In genomic region chr20:49446808-49447207, GRCh38 we compare ENCODE assay signal across 8 cellular contexts. TPM values are rescaled to one million over a fixed set of nuclear protein-coding genes. Genes with fewer than 3 reads are reported as not detected.
A peak's percentile ranks its signal among the peaks of the same experiment; 100 is the strongest.
DNase-seq lines count a peak whose midpoint lies in the region; ATAC-seq and TF ChIP-seq lines count a peak whose summit lies in the region.
"Had no signal": no experiment of that assay in that cellular context is flagged by ENCODE, and none has a peak within 500 bp of the region (broad histone marks: within the 10 kb centered on the region; RNA-seq: fewer than 3 reads in every experiment).

No MANE protein-coding gene starts in this region.

- CTCF ChIA-PET in WTC11 (lab: Charles Lee): interaction anchor here (0.6 to 4.0 kb wide), 8 partner anchors 30 to 136 kb away, joined by 3 to 31 read pairs (median 4); partner anchors contain the start of gene KCNB1
- CTCF ChIA-PET in Calu3 (lab: Charles Lee): interaction anchor here (0.5 kb wide), 2 partner anchors 190 to 274 kb away, joined by 3 read pairs; no protein-coding TSS in a partner anchor

- BruUV-seq in Calu3 (replicated peaks; lab: Mats Ljungman, UMichigan): no TSS peak

- H3K27me3 Mint-ChIP-seq in WTC11 (ENCODE audit: low read depth) (no peaks in the 10 kb centered on the region), Calu3 (ENCODE audit: unreplicated experiment) (peaks cover 80% of the 10 kb centered on the region)

- H3K4me1 Mint-ChIP-seq in WTC11 (peaks cover 57% of the 10 kb centered on the region), Calu3 (ENCODE audit: low read depth, unreplicated experiment) (peaks cover 8% of the 10 kb centered on the region)

- no peaks in the 10 kb centered on the region for H3K27me3 ChIP-seq in upper lobe of left lung

- H3K4me3 Mint-ChIP-seq in WTC11 (no peak overlapping the region), Calu3 (ENCODE audit: low read depth, unreplicated experiment) (no peak overlapping the region)

- H3K27ac Mint-ChIP-seq in WTC11 (no peak overlapping the region), Calu3 (ENCODE audit: unreplicated experiment) (no peak overlapping the region)

- no peaks in the 10 kb centered on the region for H3K9me3 ChIP-seq in upper lobe of left lung

- ATAC-seq in WTC11 (peak; percentile 55), upper lobe of left lung (ENCODE audit: low FRiP score in 2 of 2) (peak; percentile 67 to 77)

- no peak overlapping the region for H3K4me3 ChIP-seq in fibroblast of the aortic adventitia (ENCODE audit: low read depth, low read length)
- H3K4me3 ChIP-seq in upper lobe of left lung: no peak overlapping the region

- H3K36me3 Mint-ChIP-seq in WTC11 (no peaks in the 10 kb centered on the region), Calu3 (ENCODE audit: insufficient read depth, unreplicated experiment) (no peaks in the 10 kb centered on the region)

- TF ChIP-seq CTCF in WTC11 (IDR thresholded peaks at IDR 0.05): no peak
- TF ChIP-seq CTCF in fibroblast of the aortic adventitia (IDR thresholded peaks at IDR 0.05; ENCODE audit: insufficient read depth, low read length): peak; percentile 30
- TF ChIP-seq CTCF in upper lobe of left lung (IDR thresholded peaks at IDR 0.05): no peak
- TF ChIP-seq CTCF in Calu3 (IDR thresholded peaks at IDR 0.05; ENCODE audit: unreplicated experiment): no peak

- H3K27ac ChIP-seq in upper lobe of left lung: peak overlapping the region in 1 of 4 donors; percentile 42

- WGBS in upper lobe of left lung, 2 donors: 38 to 51% methylated on average over 4 to 5 of the region's 5 CpGs

- intact Hi-C loops in Calu3 (cut with micrococcal nuclease; ENCODE audit: unreplicated experiment): no loop called here

- TF ChIP-seq POLR2A in upper lobe of left lung (IDR thresholded peaks at IDR 0.05): no peak

- POLR2A ChIA-PET in WTC11 (lab: Charles Lee): no interaction called here

- peak; percentile 74 for DNase-seq in WTC11 (ENCODE audit: low spot score)
- DNase-seq in fibroblast of the aortic adventitia (ENCODE audit: low read depth): peak; percentile 86
- DNase-seq in mucosa of gallbladder (ENCODE audit: low spot score): peak; percentile 77
- peak in 1 of 2 donors; percentile 23 for DNase-seq in upper lobe of left lung
- no peak for DNase-seq in NCI-H1105 (lab: John Stamatoyannopoulos, UW)
- no peak for DNase-seq in stimulated activated CD4-positive, alpha-beta T cell treated with anti-CD3 and anti-CD28 coated beads, Interleukin-15, amount 100 ng/mL, for 24 hours
- DNase-seq in Calu3: no peak
- DNase-seq: activated CD8-positive, alpha-beta memory T cell treated with anti-CD3 and anti-CD28 coated beads, Interleukin-2, amount 50 U/mL, for 4 hours had no signal

- H3K4me1 ChIP-seq in upper lobe of left lung: peaks cover 0 to 3% (median 0%) of the 10 kb centered on the region in 4 donors

- no peak for TF ChIP-seq EP300 in upper lobe of left lung (IDR thresholded peaks at IDR 0.05)

- H3K9me3 Mint-ChIP-seq in WTC11: no peaks in the 10 kb centered on the region
- no peaks in the 10 kb centered on the region for H3K9me3 Mint-ChIP-seq in Calu3 (ENCODE audit: low read depth, unreplicated experiment)

- no peaks in the 10 kb centered on the region for H3K36me3 ChIP-seq in upper lobe of left lung

TF ChIP-seq in WTC11, 78 proteins besides CTCF, POLR2A, EP300 and RAD21:
- TF ChIP-seq EMX1 (CRISPR knock-in tag; IDR thresholded peaks at IDR 0.05): no peak
- 0 out of 2 replicates have a peak, but pooled peaks have one; percentile 32 for TF ChIP-seq CREB1 (CRISPR knock-in tag; IDR thresholded peaks at IDR 0.05)
- TF ChIP-seq E2F1 (CRISPR knock-in tag; IDR thresholded peaks at IDR 0.05): no peak
- TF ChIP-seq ZNF281 (CRISPR knock-in tag; IDR thresholded peaks at IDR 0.05): peak; percentile 83; the same call in 1 of the 2 replicates
- no peak for TF ChIP-seq NFYB (CRISPR knock-in tag; conservative IDR thresholded peaks at IDR 0.05; ENCODE audit: low read depth)
- no peak for TF ChIP-seq SOX15 (CRISPR knock-in tag; IDR thresholded peaks at IDR 0.05)
TF ChIP-seq in WTC11: peak in this region for 2.

RNA-seq across cellular contexts. Expression of gene KCNB1, which starts 35.7 kb away (rescaled TPM):
- total RNA-seq in WTC11 (2021) (1.1 to 1.5 TPM (median 1.1 TPM) in 3 replicates), fibroblast of the aortic adventitia (ENCODE audit: low replicate concordance) (0.27 and 0.41 TPM in 2 replicates), mucosa of gallbladder (7.1 TPM), upper lobe of left lung (1 to 10 TPM in 3 of 6 donors, under 1 TPM in 3; 0.40 to 2.2 (median 0.98) TPM), Calu3 (2022) (not detected in 2 replicates)

Comparison
In these comparisons a context has a peak if more than half of its experiments do, and no peak if none do; other contexts are left out.
1. DNase-seq: peak in WTC11 (single experiment), fibroblast of the aortic adventitia (single experiment) and mucosa of gallbladder (single experiment); none in NCI-H1105 (single experiment), stimulated activated CD4-positive, alpha-beta T cell treated with anti-CD3 and anti-CD28 coated beads, Interleukin-15, amount 100 ng/mL, for 24 hours (single experiment) and Calu3 (single experiment).